20 cellular contexts compared by ENCODE assay signal in genomic region chr9:32376295-32376694, GRCh38. TPM values are rescaled to one million over a fixed set of nuclear protein-coding genes. Genes with fewer than 3 reads are reported as not detected.
DNase-seq lines count a peak whose midpoint lies in the region; ATAC-seq, FAIRE-seq and TF ChIP-seq lines count a peak whose summit lies in the region.
"Had no signal": no experiment of that assay in that cellular context is flagged by ENCODE, and none has a peak within 500 bp of the region (broad histone marks: within the 10 kb centered on the region; RNA-seq: fewer than 3 reads in every experiment).

No MANE protein-coding gene starts in this region.

- no peaks in the 10 kb centered on the region for H4K20me1 ChIP-seq in HepG2 (ENCODE audit: insufficient read depth, low read length)

- H3K27ac Mint-ChIP-seq in activated naive CD8-positive, alpha-beta T cell treated with anti-CD3 and anti-CD28 coated beads for 36 hours, result no peak overlapping the region

- no peak overlapping the region for H3K4me2 ChIP-seq in HepG2 (ENCODE audit: low read depth, low read length)

- H3K27ac ChIP-seq in HepG2 (ENCODE audit: extremely low read length, insufficient read depth, low read length) (no peak overlapping the region), right lobe of liver (no peak overlapping the region)
- H3K27ac ChIP-seq: GM23248 had no signal

- H3K27me3 Mint-ChIP-seq in activated naive CD8-positive, alpha-beta T cell treated with anti-CD3 and anti-CD28 coated beads for 36 hours, result peaks cover 5% of the 10 kb centered on the region

- CTCF ChIA-PET in HepG2 (lab: Yijun Ruan, JAX; ENCODE audit: low intra/inter-chr PET ratio, low total read pairs), result interaction anchor here (1.1 kb wide), 1 partner anchor 196 kb away, joined by 3 read pairs; no protein-coding TSS in a partner anchor

- ATAC-seq in HepG2 (no peak), right lobe of liver (no peak)
- ATAC-seq: HCT116, PC-3 had no signal

- H3K4me3 ChIP-seq in HepG2 (replicated peaks in 1 of 3; ENCODE audit: insufficient read depth in 1 of 3, low read depth in 2 of 3, low read length in 3 of 3) (no peak overlapping the region), right lobe of liver (no peak overlapping the region)
- H3K4me3 ChIP-seq: GM23248 had no signal

- no peak overlapping the region for H2AFZ ChIP-seq in HepG2 (ENCODE audit: low read length)
- H2AFZ ChIP-seq: GM23248 had no signal

- H3K36me3 ChIP-seq in HepG2 (replicated peaks in 1 of 2; ENCODE audit: control insufficient read depth in 1 of 2, insufficient read depth in 2 of 2, low read length in 2 of 2), result no peaks in the 10 kb centered on the region
- no peaks in the 10 kb centered on the region for H3K36me3 ChIP-seq in right lobe of liver
- H3K36me3 ChIP-seq: BE2C had no signal

- WGBS in HepG2 (ENCODE audit: low lambda C conversion rate), result 3% methylated on average over 2 of the region's 2 CpGs
- WGBS in right lobe of liver (ENCODE audit: insufficient coverage, low coverage, low lambda C conversion rate, missing lambda C conversion rate), result 20% methylated on average over 2 of the region's 2 CpGs

- TF ChIP-seq EP300 in HepG2 (IDR thresholded peaks at IDR 0.05; ENCODE audit: low read depth in 2 of 2, low read length in 2 of 2) (no peak), HepG2 (CRISPR knock-in tag; IDR thresholded peaks at IDR 0.05; ENCODE audit: borderline replicate concordance) (no peak)

- H3K9me3 ChIP-seq in HepG2 (ENCODE audit: low read length), result no peaks in the 10 kb centered on the region
- no peaks in the 10 kb centered on the region for H3K9me3 ChIP-seq in right lobe of liver
- H3K9me3 ChIP-seq: BE2C had no signal

- TF ChIP-seq POLR2A in HepG2 (IDR thresholded peaks at IDR 0.05; ENCODE audit: insufficient read depth in 1 of 2, low read depth in 2 of 2, low read length in 2 of 2), result no peak
- no peak for TF ChIP-seq POLR2A in right lobe of liver (IDR thresholded peaks at IDR 0.05)

- peaks cover 10% of the 10 kb centered on the region for H3K4me1 Mint-ChIP-seq in activated naive CD8-positive, alpha-beta T cell treated with anti-CD3 and anti-CD28 coated beads for 36 hours

- H3K4me1 ChIP-seq in HepG2 (ENCODE audit: insufficient read depth, low read length) (peaks cover 13% of the 10 kb centered on the region), right lobe of liver (peaks cover 0 to 6% (median 0%) of the 10 kb centered on the region in 4 donors)
- H3K4me1 ChIP-seq: BE2C had no signal

- H3K9me3 Mint-ChIP-seq in activated naive CD8-positive, alpha-beta T cell treated with anti-CD3 and anti-CD28 coated beads for 36 hours, result no peaks in the 10 kb centered on the region

- TF ChIP-seq CTCF in HepG2 (CRISPR knock-in tag; IDR thresholded peaks at IDR 0.05) (no peak), right lobe of liver (IDR thresholded peaks at IDR 0.05) (no peak)

- no peak for DNase-seq in HepG2 (ENCODE audit: low spot score)
- DNase-seq in right lobe of liver, result no peak
- DNase-seq in NCI-H69 (lab: John Stamatoyannopoulos, UW), result peak; percentile 32
- DNase-seq in fibroblast of peridontal ligament (ENCODE audit: extremely low read depth), result peak; percentile 38
- no peak for DNase-seq in activated naive CD8-positive, alpha-beta T cell treated with anti-CD3 and anti-CD28 coated beads for 36 hours
- DNase-seq in NCI-H526 treated with DMSO at 0.1 percent for 48 hours (lab: John Stamatoyannopoulos, UW), result no peak
- DNase-seq in KG1 (lab: John Stamatoyannopoulos, UW), result no peak
- DNase-seq: BE2C, DMS79, GM23248, MV-4-11, NCI-H1694 treated with DMSO at 0.1 percent for 48 hours, NCI-H2081 treated with DMSO at 0.1 percent for 48 hours, NCI-H446 treated with DMSO at 0.1 percent for 48 hours, PC-3, Right ventricle myocardium superior, T-helper 9 cell had no signal

- POLR2A ChIA-PET in HepG2 (lab: Yijun Ruan, JAX), result no interaction called here

- H3K36me3 Mint-ChIP-seq in activated naive CD8-positive, alpha-beta T cell treated with anti-CD3 and anti-CD28 coated beads for 36 hours, result no peaks in the 10 kb centered on the region

- no peaks in the 10 kb centered on the region for H3K79me2 ChIP-seq in HepG2 (ENCODE audit: insufficient read depth, low read length)

- H3K9ac ChIP-seq in HepG2 (ENCODE audit: insufficient read depth, low read depth, low read length), result no peak overlapping the region
- H3K9ac ChIP-seq: GM23248 had no signal

- no peak overlapping the region for H3K4me3 Mint-ChIP-seq in activated naive CD8-positive, alpha-beta T cell treated with anti-CD3 and anti-CD28 coated beads for 36 hours

- intact Hi-C loops in HepG2 (cut with micrococcal nuclease; ENCODE audit: unreplicated experiment), result no loop called here
- intact Hi-C loops in right lobe of liver (cut with DNase I), result loop anchor here (5.0 kb wide), 4 partner anchors 56 to 201 kb away; partner anchors contain the start of genes NDUFB6 (in 1 of the 2) and RIGI (in 1 of the 2)

- TF ChIP-seq RAD21 in HepG2 (CRISPR knock-in tag; IDR thresholded peaks at IDR 0.05), result no peak

- in situ Hi-C loops in HepG2 (cut with HindIII; ENCODE audit: extremely low pct_ligation_motif_present, low pct_unique_long_range_greater_than_20kb), result no loop called here

- H3K27me3 ChIP-seq in HepG2 (ENCODE audit: control insufficient read depth in 1 of 2, insufficient read depth in 2 of 2, low read length in 2 of 2), result no peaks in the 10 kb centered on the region
- no peaks in the 10 kb centered on the region for H3K27me3 ChIP-seq in right lobe of liver

- BruUV-seq in HepG2 (replicated peaks; lab: Mats Ljungman, UMichigan), result no TSS peak

- FAIRE-seq in HepG2 (lab: Jason Lieb, UNC), result no peak
- FAIRE-seq: A204.1, D721Med had no signal

TF ChIP-seq in HepG2, 621 proteins besides CTCF, POLR2A, EP300 and RAD21:
- TF ChIP-seq EED (CRISPR knock-in tag; IDR thresholded peaks at IDR 0.05) (no peak), ATF7 (IDR thresholded peaks at IDR 0.05) (peak; percentile 90), ATF7 (CRISPR knock-in tag; IDR thresholded peaks at IDR 0.05) (no peak)

RNA-seq across cellular contexts. Expression of gene ACO1, which starts 8.1 kb away (rescaled TPM):
- total RNA-seq in HepG2 (2016; rRNA removed; fragmentation: Illumina TruSeq; extraction: Trizol), result 48.2 and 68.9 TPM in 2 replicates
- total RNA-seq in HepG2 (2016; cell fraction: cytosol; rRNA removed; fragmentation: Illumina TruSeq; extraction: Trizol; ENCODE audit: low read depth), result 2.2 and 2.8 TPM in 2 replicates
- 47.4 and 67.6 TPM in 2 replicates for total RNA-seq in HepG2 (2016; cell fraction: insoluble cytoplasmic fraction; rRNA removed; fragmentation: Illumina TruSeq; extraction: Trizol)
- total RNA-seq in HepG2 (2016; cell fraction: membrane; rRNA removed; fragmentation: Illumina TruSeq; extraction: Trizol), result 12.2 and 12.8 TPM in 2 replicates
- 29.5 and 29.9 TPM in 2 replicates for total RNA-seq in HepG2 (2016; cell fraction: nucleus; rRNA removed; fragmentation: Illumina TruSeq; extraction: Trizol)
- polyA plus RNA-seq in HepG2 (2011; rRNA removed), result 18.2 and 20.1 TPM in 2 replicates
- polyA plus RNA-seq in HepG2 (2011; cell fraction: cytosol; rRNA removed), result 16.7 and 19.7 TPM in 2 replicates
- 9.5 and 11.8 TPM in 2 replicates for polyA plus RNA-seq in HepG2 (2011; cell fraction: nucleus; rRNA removed)
- polyA plus RNA-seq in HepG2 (2012), result 16.9 and 21.1 TPM in 2 replicates
- 1.9 and 2.4 TPM in 2 replicates for polyA plus RNA-seq in HepG2 (2016; cell fraction: cytosol; fragmentation: Illumina TruSeq; extraction: Trizol; ENCODE audit: low read depth)
- 48.7 and 51.7 TPM in 2 replicates for polyA plus RNA-seq in HepG2 (2016; cell fraction: insoluble cytoplasmic fraction; fragmentation: Illumina TruSeq; extraction: Trizol; ENCODE audit: low read depth)
- polyA plus RNA-seq in HepG2 (2016; cell fraction: membrane; fragmentation: Illumina TruSeq; extraction: Trizol; ENCODE audit: low read depth), result 5.4 and 5.5 TPM in 2 replicates
- polyA plus RNA-seq in HepG2 (2016; cell fraction: nucleus; fragmentation: Illumina TruSeq; extraction: Trizol; ENCODE audit: insufficient read depth, low read depth), result 19.4 and 21.0 TPM in 2 replicates
- 33.7 and 43.0 TPM in 2 replicates for polyA minus RNA-seq in HepG2 (2011; rRNA and poly(A)+ RNA removed; ENCODE audit: low replicate concordance)
- 21.6 and 23.6 TPM in 2 replicates for polyA minus RNA-seq in HepG2 (2011; cell fraction: cytosol; rRNA and poly(A)+ RNA removed)
- polyA minus RNA-seq in HepG2 (2011; cell fraction: nucleus; rRNA and poly(A)+ RNA removed), result 26.0 and 30.2 TPM in 2 replicates
- 100 to 1,000 TPM in 3 of 6 experiments, 10 to 100 TPM in 3; 75.4 to 108 (median 98.1) TPM for total RNA-seq in right lobe of liver
- total RNA-seq in activated naive CD8-positive, alpha-beta T cell treated with anti-CD3 and anti-CD28 coated beads for 36 hours, result 10 to 100 TPM; 16.3 to 16.7 TPM

Comparison
In these comparisons a context has a peak if more than half of its experiments do, and no peak if none do; other contexts are left out.
1. DNase-seq: peak in NCI-H69 (single experiment) and fibroblast of peridontal ligament (single experiment); none in HepG2 (single experiment), right lobe of liver (0 of 3), activated naive CD8-positive, alpha-beta T cell treated with anti-CD3 and anti-CD28 coated beads for 36 hours (single experiment), NCI-H526 treated with DMSO at 0.1 percent for 48 hours (single experiment) and KG1 (single experiment).